In the genomic region with DNA sequence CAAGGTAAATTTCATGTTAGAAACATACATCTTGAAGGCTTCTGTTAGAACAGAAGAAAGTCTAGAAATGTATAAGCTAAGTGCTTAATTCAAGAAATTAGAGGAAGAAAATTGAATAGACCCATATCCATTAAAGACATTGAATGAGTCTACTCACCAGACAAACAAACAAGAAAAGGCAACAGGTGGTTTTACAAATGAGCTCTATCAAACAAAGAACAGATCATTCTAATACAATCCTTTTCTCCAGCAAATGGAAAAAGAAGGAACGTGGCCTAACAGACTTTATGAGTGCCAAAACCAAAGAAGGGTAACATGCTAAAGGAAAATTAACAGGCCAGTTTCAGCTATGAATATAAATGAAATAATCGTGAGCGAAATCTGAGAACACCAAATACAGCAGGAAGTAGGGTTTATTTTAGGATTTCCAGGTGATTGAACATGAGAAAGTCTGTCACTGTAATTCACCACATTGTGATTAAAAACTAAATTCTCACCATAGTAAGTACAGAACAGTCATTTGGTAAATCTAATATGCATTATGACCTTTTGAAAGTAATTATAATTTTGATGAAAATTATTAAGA, we compare ENCODE assay signal across 20 cellular contexts. TPM values are rescaled to one million over a fixed set of nuclear protein-coding genes. Genes with fewer than 3 reads are reported as not detected.
A peak's percentile ranks its signal among the peaks of the same experiment; 100 is the strongest.
DNase-seq lines count a peak whose midpoint lies in the region; ATAC-seq and TF ChIP-seq lines count a peak whose summit lies in the region.
"Had no signal": no experiment of that assay in that cellular context is flagged by ENCODE, and none has a peak within 500 bp of the region (broad histone marks: within the 10 kb centered on the region; RNA-seq: fewer than 3 reads in every experiment).

No MANE protein-coding gene starts in this region.

- H3K36me3 ChIP-seq in GM06990 (ENCODE audit: control insufficient read depth, insufficient read depth, low read length) = peaks cover 6% of the 10 kb centered on the region; the same call in 1 of the 2 replicates

- no peaks in the 10 kb centered on the region for H3K27me3 Mint-ChIP-seq in activated T-helper 2 cell treated with anti-CD3 and anti-CD28 coated beads, Interferon-gamma antibody, Interleukin-2, Interleukin-4, amounts not matched to agents 10 μg/mL and 5 μg/mL and 100 μg/mL, durations not matched to agents 14 hours and 24 hours and 36 hours (ENCODE audit: low read depth)
- no peaks in the 10 kb centered on the region for H3K27me3 Mint-ChIP-seq in nephron progenitor cell (ENCODE audit: low read depth, poor library complexity)
- H3K27me3 Mint-ChIP-seq: activated CD4-positive, alpha-beta memory T cell treated with anti-CD3 and anti-CD28 coated beads, Interleukin-2, amount 10 ng/mL, durations not matched to agents 7 days and 5 days; effector memory CD8-positive, alpha-beta T cell; natural killer cell treated with Interleukin-12 subunit alpha and Interleukin-12 subunit beta and Interleukin-15 and Interleukin-18, amount 100 ng/mL, for 72 hours had no signal

- H3K4me3 Mint-ChIP-seq in activated T-helper 2 cell treated with anti-CD3 and anti-CD28 coated beads, Interferon-gamma antibody, Interleukin-2, Interleukin-4, amounts not matched to agents 10 μg/mL and 5 μg/mL and 100 μg/mL, durations not matched to agents 14 hours and 24 hours and 36 hours (ENCODE audit: low read depth) = no peak overlapping the region
- no peak overlapping the region for H3K4me3 Mint-ChIP-seq in nephron progenitor cell
- H3K4me3 Mint-ChIP-seq: activated CD4-positive, alpha-beta memory T cell treated with anti-CD3 and anti-CD28 coated beads, Interleukin-2, amount 10 ng/mL, durations not matched to agents 7 days and 5 days; effector memory CD8-positive, alpha-beta T cell; natural killer cell treated with Interleukin-12 subunit alpha and Interleukin-12 subunit beta and Interleukin-15 and Interleukin-18, amount 100 ng/mL, for 72 hours had no signal

- intact Hi-C loops in activated T-helper 2 cell treated with anti-CD3 and anti-CD28 coated beads, Interferon-gamma antibody, Interleukin-2, Interleukin-4, amounts not matched to agents 10 μg/mL and 5 μg/mL and 100 μg/mL, durations not matched to agents 14 hours and 24 hours and 36 hours (cut with micrococcal nuclease) = no loop called here
- intact Hi-C loops in dorsolateral prefrontal cortex (cut with DNase I) = no loop called here

- ATAC-seq in GM18861 (IDR thresholded peaks at IDR 0.05; ENCODE audit: unreplicated experiment) = peak; percentile 53
- ATAC-seq in HG02759 (IDR thresholded peaks at IDR 0.05; ENCODE audit: unreplicated experiment) = peak; percentile 55
- ATAC-seq in HG03139 (IDR thresholded peaks at IDR 0.05; ENCODE audit: unreplicated experiment) = no peak
- ATAC-seq: effector memory CD8-positive, alpha-beta T cell; natural killer cell treated with Interleukin-12 subunit alpha and Interleukin-12 subunit beta and Interleukin-15 and Interleukin-18, amount 100 ng/mL, for 72 hours; Right ventricle myocardium inferior had no signal

- peak; percentile 33 for DNase-seq in GM06990 (ENCODE audit: extremely low read depth, insufficient read length)
- DNase-seq in activated T-helper 2 cell treated with anti-CD3 and anti-CD28 coated beads, Interferon-gamma antibody, Interleukin-2, Interleukin-4, amounts not matched to agents 10 μg/mL and 5 μg/mL and 100 μg/mL, durations not matched to agents 14 hours and 24 hours and 36 hours (ENCODE audit: low spot score) = no peak
- DNase-seq in dorsolateral prefrontal cortex = no peak
- DNase-seq in nephron progenitor cell = no peak
- no peak for DNase-seq in AG08396 (ENCODE audit: low spot score)
- DNase-seq: activated CD4-positive, alpha-beta memory T cell treated with anti-CD3 and anti-CD28 coated beads, Interleukin-2, amount 10 ng/mL, durations not matched to agents 7 days and 5 days; activated naive CD4-positive, alpha-beta T cell treated with Interleukin-2 at 50 U/mL for 16 hours; C1 segment of cervical spinal cord; effector memory CD8-positive, alpha-beta T cell; KG1; NCI-H1694; NCI-H748 treated with DMSO at 0.1 percent for 48 hours; stimulated activated CD4-positive, alpha-beta T cell treated with anti-CD3 and anti-CD28 coated beads, Interleukin-4, amount 100 ng/mL, for 24 hours; stimulated activated naive CD4-positive, alpha-beta T cell treated with Interleukin-2 at 50 U/mL for 16 hours; T-helper 9 cell had no signal

- H3K4me1 Mint-ChIP-seq in activated T-helper 2 cell treated with anti-CD3 and anti-CD28 coated beads, Interferon-gamma antibody, Interleukin-2, Interleukin-4, amounts not matched to agents 10 μg/mL and 5 μg/mL and 100 μg/mL, durations not matched to agents 14 hours and 24 hours and 36 hours (ENCODE audit: low read depth) = peaks cover 5% of the 10 kb centered on the region
- peaks cover 12% of the 10 kb centered on the region for H3K4me1 Mint-ChIP-seq in nephron progenitor cell

- peak overlapping the region; percentile 45 for H3K27ac Mint-ChIP-seq in activated T-helper 2 cell treated with anti-CD3 and anti-CD28 coated beads, Interferon-gamma antibody, Interleukin-2, Interleukin-4, amounts not matched to agents 10 μg/mL and 5 μg/mL and 100 μg/mL, durations not matched to agents 14 hours and 24 hours and 36 hours
- no peak overlapping the region for H3K27ac Mint-ChIP-seq in nephron progenitor cell
- H3K27ac Mint-ChIP-seq: activated CD4-positive, alpha-beta memory T cell treated with anti-CD3 and anti-CD28 coated beads, Interleukin-2, amount 10 ng/mL, durations not matched to agents 7 days and 5 days; effector memory CD8-positive, alpha-beta T cell; natural killer cell treated with Interleukin-12 subunit alpha and Interleukin-12 subunit beta and Interleukin-15 and Interleukin-18, amount 100 ng/mL, for 72 hours had no signal

- no peak for TF ChIP-seq CTCF in GM06990 (IDR thresholded peaks at IDR 0.05; ENCODE audit: insufficient read depth, low read length, poor library complexity, severe bottlenecking)
- TF ChIP-seq CTCF in dorsolateral prefrontal cortex (IDR thresholded peaks at IDR 0.05 in 54 of 56, conservative IDR thresholded peaks at IDR 0.05 in 2 of 56; ENCODE audit: low read depth in 1 of 56, partially characterized antibody in 56 of 56) = no peak
- no peak for TF ChIP-seq CTCF in nephron progenitor cell (IDR thresholded peaks at IDR 0.05)

- peaks cover 70% of the 10 kb centered on the region for H3K36me3 Mint-ChIP-seq in activated T-helper 2 cell treated with anti-CD3 and anti-CD28 coated beads, Interferon-gamma antibody, Interleukin-2, Interleukin-4, amounts not matched to agents 10 μg/mL and 5 μg/mL and 100 μg/mL, durations not matched to agents 14 hours and 24 hours and 36 hours (ENCODE audit: low read depth)
- H3K36me3 Mint-ChIP-seq in nephron progenitor cell (ENCODE audit: low read depth) = peaks cover 59% of the 10 kb centered on the region

- no peaks in the 10 kb centered on the region for H3K27me3 ChIP-seq in GM06990 (replicated peaks; ENCODE audit: control insufficient read depth, insufficient read depth, low read length)
- no peaks in the 10 kb centered on the region for H3K27me3 ChIP-seq in dorsolateral prefrontal cortex

- peak overlapping the region in 1 of 59 donors; percentile 16 for H3K27ac ChIP-seq in dorsolateral prefrontal cortex

- H3K9me3 Mint-ChIP-seq in activated T-helper 2 cell treated with anti-CD3 and anti-CD28 coated beads, Interferon-gamma antibody, Interleukin-2, Interleukin-4, amounts not matched to agents 10 μg/mL and 5 μg/mL and 100 μg/mL, durations not matched to agents 14 hours and 24 hours and 36 hours = no peaks in the 10 kb centered on the region
- H3K9me3 Mint-ChIP-seq in nephron progenitor cell = no peaks in the 10 kb centered on the region
- H3K9me3 Mint-ChIP-seq: activated CD4-positive, alpha-beta memory T cell treated with anti-CD3 and anti-CD28 coated beads, Interleukin-2, amount 10 ng/mL, durations not matched to agents 7 days and 5 days; effector memory CD8-positive, alpha-beta T cell; natural killer cell treated with Interleukin-12 subunit alpha and Interleukin-12 subunit beta and Interleukin-15 and Interleukin-18, amount 100 ng/mL, for 72 hours had no signal

- H3K4me3 ChIP-seq in GM06990 (replicated peaks; ENCODE audit: low read depth, low read length) = no peak overlapping the region
- H3K4me3 ChIP-seq in dorsolateral prefrontal cortex = no peak overlapping the region

RNA-seq across cellular contexts. Expression of a gene that starts 22.6 kb away (rescaled TPM):
- total RNA-seq in activated T-helper 2 cell treated with anti-CD3 and anti-CD28 coated beads, Interferon-gamma antibody, Interleukin-2, Interleukin-4, amounts not matched to agents 10 μg/mL and 5 μg/mL and 100 μg/mL, durations not matched to agents 14 hours and 24 hours and 36 hours = 92.2 and 93.4 TPM in 2 replicates
- total RNA-seq in dorsolateral prefrontal cortex = 10 to 100 TPM; 13.5 to 41.0 (median 24.9) TPM
